In genomic region chr19:55340144-55340783, GRCh38 we compare ENCODE assay signal across 8 cellular contexts. TPM values are rescaled to one million over a fixed set of nuclear protein-coding genes. Genes with fewer than 3 reads are reported as not detected.
DNase-seq lines count a peak whose midpoint lies in the region; ATAC-seq and TF ChIP-seq lines count a peak whose summit lies in the region.

No MANE protein-coding gene starts in this region.

- H4K20me1 ChIP-seq in hepatocyte (ENCODE audit: insufficient read depth, poor library complexity, severe bottlenecking) = peaks cover 5% of the 10 kb centered on the region

- no peak for ATAC-seq in activated CD4-positive, alpha-beta T cell treated with anti-CD3 and anti-CD28 coated beads for 36 hours

- H3K36me3 ChIP-seq in hepatocyte (replicated peaks; ENCODE audit: insufficient read depth, low read depth) (no peaks in the 10 kb centered on the region), spleen (peaks cover 0 to 37% (median 0%) of the 10 kb centered on the region in 6 donors)

- no peaks in the 10 kb centered on the region for H3K9me3 ChIP-seq in hepatocyte (ENCODE audit: low read depth)
- no peaks in the 10 kb centered on the region for H3K9me3 ChIP-seq in spleen

- peaks cover 18% of the 10 kb centered on the region for H3K4me1 Mint-ChIP-seq in activated CD4-positive, alpha-beta T cell treated with anti-CD3 and anti-CD28 coated beads for 36 hours
- peaks cover 19% of the 10 kb centered on the region for H3K4me1 Mint-ChIP-seq in activated CD4-positive, alpha-beta memory T cell treated with anti-CD3 and anti-CD28 coated beads, Interleukin-2, amount 10 ng/mL, durations not matched to agents 7 days and 5 days

- TF ChIP-seq POLR2A in spleen (IDR thresholded peaks at IDR 0.05) = no peak

- 0% methylated on average over 4 of the region's 15 CpGs for WGBS in hepatocyte (ENCODE audit: low lambda C conversion rate, missing lambda C conversion rate)
- 8 to 13% (median 8%) methylated on average over 12 to 15 of the region's 15 CpGs for WGBS in spleen, 5 donors

- POLR2A ChIA-PET in activated CD4-positive, alpha-beta T cell treated with anti-CD3 and anti-CD28 coated beads for 36 hours (lab: Charles Lee) = interaction anchor here (0.9 to 1.3 kb wide), 4 partner anchors 10 to 145 kb away, joined by 3 to 4 read pairs (median 4); partner anchors contain the start of gene NAT14
- POLR2A ChIA-PET in activated CD4-positive, alpha-beta memory T cell treated with anti-CD3 and anti-CD28 coated beads, Interleukin-2, amount 10 ng/mL, durations not matched to agents 7 days and 5 days (lab: Charles Lee) = interaction anchor here (0.8 to 2.3 kb wide), 13 partner anchors 9 to 285 kb away, joined by 3 to 38 read pairs (median 13); partner anchors contain the start of genes FIZ1, HSPBP1, PPP6R1 and RPL28

- no peaks in the 10 kb centered on the region for H3K9me2 ChIP-seq in hepatocyte (replicated peaks; ENCODE audit: insufficient read depth)

- peaks cover 2% of the 10 kb centered on the region for H3K27me3 Mint-ChIP-seq in activated CD4-positive, alpha-beta T cell treated with anti-CD3 and anti-CD28 coated beads for 36 hours
- peaks cover 12% of the 10 kb centered on the region for H3K27me3 Mint-ChIP-seq in activated CD4-positive, alpha-beta memory T cell treated with anti-CD3 and anti-CD28 coated beads, Interleukin-2, amount 10 ng/mL, durations not matched to agents 7 days and 5 days

- DNase-seq in activated CD4-positive, alpha-beta T cell treated with anti-CD3 and anti-CD28 coated beads for 36 hours = peak; percentile 46
- DNase-seq in activated CD4-positive, alpha-beta T cell treated with anti-CD3 and anti-CD28 coated beads for 1 hour = no peak
- no peak for DNase-seq in activated CD4-positive, alpha-beta memory T cell treated with anti-CD3 and anti-CD28 coated beads, Interleukin-2, amount 10 ng/mL, durations not matched to agents 7 days and 5 days
- DNase-seq in hepatocyte (ENCODE audit: low spot score) (peak; percentile 49), spleen (peak; percentile 83), H4 (ENCODE audit: low spot score) (no peak), cerebellar cortex (ENCODE audit: low spot score) (no peak)
- DNase-seq in stimulated activated CD4-positive, alpha-beta T cell treated with anti-CD3 and anti-CD28 coated beads, Interleukin-4, amount 100 ng/mL, for 1 hour = no peak

- no peak overlapping the region for H2AFZ ChIP-seq in hepatocyte

- H3K27ac ChIP-seq in hepatocyte (peak overlapping the region; percentile 85), spleen (peak overlapping the region; percentile 60 to 97 (median 91))

- H3K4me3 ChIP-seq in hepatocyte = peak overlapping the region; percentile 66
- peak overlapping the region; percentile 45 to 75 (median 58) for H3K4me3 ChIP-seq in spleen

- peak overlapping the region; percentile 83 for H3K27ac Mint-ChIP-seq in activated CD4-positive, alpha-beta T cell treated with anti-CD3 and anti-CD28 coated beads for 36 hours
- H3K27ac Mint-ChIP-seq in activated CD4-positive, alpha-beta memory T cell treated with anti-CD3 and anti-CD28 coated beads, Interleukin-2, amount 10 ng/mL, durations not matched to agents 7 days and 5 days = peak overlapping the region; percentile 82

- intact Hi-C loops in activated CD4-positive, alpha-beta T cell treated with anti-CD3 and anti-CD28 coated beads for 36 hours (cut with DNase I, micrococcal nuclease) = no loop called here
- intact Hi-C loops in spleen (cut with DNase I; ENCODE audit: low total_unique reads) = no loop called here

- peaks cover 20% of the 10 kb centered on the region for H3K36me3 Mint-ChIP-seq in activated CD4-positive, alpha-beta T cell treated with anti-CD3 and anti-CD28 coated beads for 36 hours (ENCODE audit: low read depth)
- peaks cover 6% of the 10 kb centered on the region for H3K36me3 Mint-ChIP-seq in activated CD4-positive, alpha-beta memory T cell treated with anti-CD3 and anti-CD28 coated beads, Interleukin-2, amount 10 ng/mL, durations not matched to agents 7 days and 5 days (ENCODE audit: low read depth)

- H3K79me2 ChIP-seq in hepatocyte = peaks cover 16% of the 10 kb centered on the region

- H3K9me3 Mint-ChIP-seq in activated CD4-positive, alpha-beta T cell treated with anti-CD3 and anti-CD28 coated beads for 36 hours (ENCODE audit: low read depth) = no peaks in the 10 kb centered on the region
- no peaks in the 10 kb centered on the region for H3K9me3 Mint-ChIP-seq in activated CD4-positive, alpha-beta memory T cell treated with anti-CD3 and anti-CD28 coated beads, Interleukin-2, amount 10 ng/mL, durations not matched to agents 7 days and 5 days

- H3K27me3 ChIP-seq in hepatocyte (no peaks in the 10 kb centered on the region), spleen (replicated peaks in 1 of 7) (peaks cover 0 to 32% (median 0%) of the 10 kb centered on the region in 7 donors)

- peak overlapping the region; percentile 94 for H3K4me2 ChIP-seq in hepatocyte

- no peaks in the 10 kb centered on the region for H3K4me1 ChIP-seq in hepatocyte (ENCODE audit: insufficient read depth)
- H3K4me1 ChIP-seq in spleen = peaks cover 10 to 35% (median 22%) of the 10 kb centered on the region in 6 donors

- no peak for TF ChIP-seq CTCF in hepatocyte (IDR thresholded peaks at IDR 0.05; ENCODE audit: poor library complexity)
- peak in 1 of 11 experiments; percentile 2 for TF ChIP-seq CTCF in spleen (IDR thresholded peaks at IDR 0.05 in 8 of 11, conservative IDR thresholded peaks at IDR 0.05 in 3 of 11)

- CTCF ChIA-PET in activated CD4-positive, alpha-beta T cell treated with anti-CD3 and anti-CD28 coated beads for 36 hours (lab: Charles Lee) = interaction anchor here (0.6 to 1.1 kb wide), 4 partner anchors 29 to 1204 kb away, joined by 3 to 4 read pairs (median 3); partner anchors contain the start of genes PPP1R12C and ZNF865
- CTCF ChIA-PET in activated CD4-positive, alpha-beta memory T cell treated with anti-CD3 and anti-CD28 coated beads, Interleukin-2, amount 10 ng/mL, durations not matched to agents 7 days and 5 days (lab: Charles Lee) = interaction anchor here (1.0 to 3.7 kb wide), 8 partner anchors 38 to 314 kb away, joined by 3 to 38 read pairs (median 8); partner anchors contain the start of gene TMEM238

- peak overlapping the region; percentile 86 for H3K4me3 Mint-ChIP-seq in activated CD4-positive, alpha-beta T cell treated with anti-CD3 and anti-CD28 coated beads for 36 hours
- H3K4me3 Mint-ChIP-seq in activated CD4-positive, alpha-beta memory T cell treated with anti-CD3 and anti-CD28 coated beads, Interleukin-2, amount 10 ng/mL, durations not matched to agents 7 days and 5 days = peak overlapping the region; percentile 83

RNA-seq across cellular contexts. Expression of gene KMT5C, which starts 0.6 kb away (rescaled TPM):
- total RNA-seq in activated CD4-positive, alpha-beta T cell treated with anti-CD3 and anti-CD28 coated beads for 36 hours = 10 to 100 TPM; 27.5 to 32.3 TPM
- total RNA-seq in activated CD4-positive, alpha-beta memory T cell treated with anti-CD3 and anti-CD28 coated beads, Interleukin-2, amount 10 ng/mL, durations not matched to agents 7 days and 5 days = 10 to 100 TPM; 27.2 to 28.9 TPM
- total RNA-seq in hepatocyte (13.6 and 22.8 TPM in 2 replicates), spleen (10 to 100 TPM; 10.5 to 18.1 (median 12.8) TPM)
- polyA plus RNA-seq in hepatocyte (23.6 and 38.0 TPM in 2 replicates), spleen (10 to 100 TPM in 1 of 3 donors, 1 to 10 TPM in 2; 5.7 to 12.2 (median 7.8) TPM)
- total RNA-seq in H4 (2014; rRNA removed; shearing (Covaris generic)) = 5.4 and 7.9 TPM in 2 replicates

RNA-seq across cellular contexts. Expression of gene COX6B2, which starts 14.3 kb away (rescaled TPM):
- under 1 TPM; 0.14 to 0.30 TPM for total RNA-seq in activated CD4-positive, alpha-beta T cell treated with anti-CD3 and anti-CD28 coated beads for 36 hours
- 1 to 10 TPM in 1 of 2 experiments, under 1 TPM in 1; 0.83 to 2.0 TPM for total RNA-seq in activated CD4-positive, alpha-beta memory T cell treated with anti-CD3 and anti-CD28 coated beads, Interleukin-2, amount 10 ng/mL, durations not matched to agents 7 days and 5 days
- 0.20 and 0.50 TPM in 2 replicates for total RNA-seq in hepatocyte
- polyA plus RNA-seq in hepatocyte = 4.5 and 7.8 TPM in 2 replicates
- 1 to 10 TPM in 1 of 7 donors, under 1 TPM in 4, not detected in 2; 0.30 to 1.6 (median 0.63) TPM for total RNA-seq in spleen
- polyA plus RNA-seq in spleen = under 1 TPM in 2 of 3 donors, not detected in 1; 0.06 to 0.08 TPM
- 0.95 TPM in 1 of 2 replicates, not detected in the other for total RNA-seq in H4 (2014; rRNA removed; shearing (Covaris generic))

RNA-seq across cellular contexts. Expression of gene TMEM150B, which starts 15.1 kb away (rescaled TPM):
- not detected for total RNA-seq in activated CD4-positive, alpha-beta T cell treated with anti-CD3 and anti-CD28 coated beads for 36 hours
- 1 to 10 TPM; 1.0 to 2.0 TPM for total RNA-seq in activated CD4-positive, alpha-beta memory T cell treated with anti-CD3 and anti-CD28 coated beads, Interleukin-2, amount 10 ng/mL, durations not matched to agents 7 days and 5 days
- total RNA-seq in hepatocyte (10.6 and 25.4 TPM in 2 replicates), spleen (10 to 100 TPM in 3 of 7 donors, 1 to 10 TPM in 4; 5.6 to 34.1 (median 9.9) TPM)
- polyA plus RNA-seq in hepatocyte (8.1 and 9.2 TPM in 2 replicates), spleen (1 to 10 TPM; 1.7 to 6.5 (median 4.1) TPM)
- not detected in 2 replicates for total RNA-seq in H4 (2014; rRNA removed; shearing (Covaris generic))

RNA-seq across cellular contexts. Expression of gene GARIN5B, which starts 22.8 kb away (rescaled TPM):
- total RNA-seq in activated CD4-positive, alpha-beta T cell treated with anti-CD3 and anti-CD28 coated beads for 36 hours = not detected
- not detected for total RNA-seq in activated CD4-positive, alpha-beta memory T cell treated with anti-CD3 and anti-CD28 coated beads, Interleukin-2, amount 10 ng/mL, durations not matched to agents 7 days and 5 days
- not detected in 2 replicates for total RNA-seq in hepatocyte
- polyA plus RNA-seq in hepatocyte = 0.18 TPM in 1 of 2 replicates, not detected in the other
- not detected for total RNA-seq in spleen
- polyA plus RNA-seq in spleen = not detected
- total RNA-seq in H4 (2014; rRNA removed; shearing (Covaris generic)) = not detected in 2 replicates

RNA-seq across cellular contexts. Expression of gene IL11, which starts 30.0 kb away (rescaled TPM):
- under 1 TPM; 0.09 to 0.18 TPM for total RNA-seq in activated CD4-positive, alpha-beta T cell treated with anti-CD3 and anti-CD28 coated beads for 36 hours
- total RNA-seq in activated CD4-positive, alpha-beta memory T cell treated with anti-CD3 and anti-CD28 coated beads, Interleukin-2, amount 10 ng/mL, durations not matched to agents 7 days and 5 days = under 1 TPM in 1 of 2 experiments, not detected in 1; 0.48 TPM
- total RNA-seq in hepatocyte = 1.4 and 4.4 TPM in 2 replicates
- polyA plus RNA-seq in hepatocyte = 6.6 and 8.5 TPM in 2 replicates
- total RNA-seq in spleen = under 1 TPM in 1 of 7 donors, not detected in 6; 0.23 TPM
- under 1 TPM in 2 of 3 donors, not detected in 1; 0.04 to 0.06 TPM for polyA plus RNA-seq in spleen
- total RNA-seq in H4 (2014; rRNA removed; shearing (Covaris generic)) = 1.4 and 1.8 TPM in 2 replicates

Comparison
In these comparisons a context has a peak if more than half of its experiments do, and no peak if none do; other contexts are left out.
1. DNase-seq: peak in activated CD4-positive, alpha-beta T cell treated with anti-CD3 and anti-CD28 coated beads for 36 hours (single experiment), hepatocyte (single experiment) and spleen (single experiment); none in activated CD4-positive, alpha-beta T cell treated with anti-CD3 and anti-CD28 coated beads for 1 hour (single experiment), activated CD4-positive, alpha-beta memory T cell treated with anti-CD3 and anti-CD28 coated beads, Interleukin-2, amount 10 ng/mL, durations not matched to agents 7 days and 5 days (single experiment), stimulated activated CD4-positive, alpha-beta T cell treated with anti-CD3 and anti-CD28 coated beads, Interleukin-4, amount 100 ng/mL, for 1 hour (single experiment), H4 (single experiment) and cerebellar cortex (single experiment).